Comparison of ENCODE assay signal across 9 cellular contexts in genomic region chr17:57368637-57369336, GRCh38.
DNase-seq lines count a peak whose midpoint lies in the region; ATAC-seq and TF ChIP-seq lines count a peak whose summit lies in the region.
"Had no signal": no experiment of that assay in that cellular context is flagged by ENCODE, and none has a peak within 500 bp of the region (broad histone marks: within the 10 kb centered on the region; RNA-seq: fewer than 3 reads in every experiment).

No MANE protein-coding gene starts in this region.

- ATAC-seq in GM18502 (IDR thresholded peaks at IDR 0.05; ENCODE audit: poor library complexity, unreplicated experiment), result peak; percentile 56
- no peak for ATAC-seq in SK-N-SH treated with all-trans-retinoic acid at 6 μM for 48 hours
- ATAC-seq in GM19452 (IDR thresholded peaks at IDR 0.05; ENCODE audit: unreplicated experiment), result no peak
- ATAC-seq in upper lobe of right lung, result no peak

- H3K27ac Mint-ChIP-seq in HFFc6 (peak overlapping the region; percentile 20; the same call in 1 of the 2 replicates), mesothelial cell of epicardium (peak overlapping the region; percentile 45)

- H3K36me3 Mint-ChIP-seq in HFFc6 (ENCODE audit: low read depth) (peaks cover 11% of the 10 kb centered on the region), mesothelial cell of epicardium (peaks cover 15% of the 10 kb centered on the region)

- no peak overlapping the region for H3K4me3 ChIP-seq in upper lobe of right lung
- H3K4me3 ChIP-seq: colonic mucosa had no signal

- intact Hi-C loops in upper lobe of right lung (cut with DNase I), result no loop called here

- no peak for TF ChIP-seq CTCF in HFFc6 (IDR thresholded peaks at IDR 0.05)
- TF ChIP-seq CTCF in mesothelial cell of epicardium (IDR thresholded peaks at IDR 0.05; ENCODE audit: unreplicated experiment), result no peak
- TF ChIP-seq CTCF in upper lobe of right lung (IDR thresholded peaks at IDR 0.05), result no peak

- H3K27me3 Mint-ChIP-seq in HFFc6 (ENCODE audit: insufficient read depth), result no peaks in the 10 kb centered on the region; the same call in 1 of the 2 replicates
- H3K27me3 Mint-ChIP-seq in mesothelial cell of epicardium (ENCODE audit: low read depth), result no peaks in the 10 kb centered on the region

- peaks cover 52% of the 10 kb centered on the region for H3K4me1 Mint-ChIP-seq in HFFc6 (ENCODE audit: low read depth)
- peaks cover 40% of the 10 kb centered on the region for H3K4me1 Mint-ChIP-seq in mesothelial cell of epicardium

- H3K9me3 Mint-ChIP-seq in HFFc6, result peaks cover 2% of the 10 kb centered on the region; the same call in 1 of the 2 replicates
- H3K9me3 Mint-ChIP-seq in mesothelial cell of epicardium, result peaks cover 5% of the 10 kb centered on the region

- DNase-seq in HFFc6 (no peak), mesothelial cell of epicardium (ENCODE audit: low spot score in 2 of 2, unreplicated experiment in 2 of 2) (no peak), upper lobe of right lung (no peak), amniotic stem cell (lab: John Stamatoyannopoulos, UW) (no peak), globus pallidus (ENCODE audit: low spot score) (no peak)
- DNase-seq: colonic mucosa had no signal

- H3K27me3 ChIP-seq in upper lobe of right lung, result no peaks in the 10 kb centered on the region
- H3K27me3 ChIP-seq: colonic mucosa had no signal

- no peaks in the 10 kb centered on the region for H3K9me3 ChIP-seq in upper lobe of right lung
- H3K9me3 ChIP-seq: colonic mucosa had no signal

- H3K36me3 ChIP-seq in upper lobe of right lung, result no peaks in the 10 kb centered on the region
- H3K36me3 ChIP-seq: colonic mucosa had no signal

- no peak overlapping the region for H3K27ac ChIP-seq in upper lobe of right lung
- H3K27ac ChIP-seq: colonic mucosa had no signal

- H3K4me3 Mint-ChIP-seq in HFFc6 (no peak overlapping the region), mesothelial cell of epicardium (no peak overlapping the region)

- H3K4me1 ChIP-seq in upper lobe of right lung, result peaks cover 15% of the 10 kb centered on the region

TF ChIP-seq in SK-N-SH treated with all-trans-retinoic acid at 6 μM for 48 hours, 23 proteins besides CTCF, POLR2A, EP300 and RAD21:
- TF ChIP-seq ZFP3 (CRISPR knock-in tag; IDR thresholded peaks at IDR 0.05) (peak; percentile 93), RARB (CRISPR knock-in tag; IDR thresholded peaks at IDR 0.05) (no peak)
